ENCODE assay signal across 8 cellular contexts in genomic region chr6:30820196-30820595, GRCh38.
DNase-seq lines count a peak whose midpoint lies in the region; ATAC-seq and TF ChIP-seq lines count a peak whose summit lies in the region.
"Had no signal": no experiment of that assay in that cellular context is flagged by ENCODE, and none has a peak within 500 bp of the region (broad histone marks: within the 10 kb centered on the region; RNA-seq: fewer than 3 reads in every experiment).

No MANE protein-coding gene starts in this region.

- intact Hi-C loops in activated T-helper 2 cell treated with anti-CD3 and anti-CD28 coated beads, Interferon-gamma antibody, Interleukin-2, Interleukin-4, amounts not matched to agents 10 μg/mL and 5 μg/mL and 100 μg/mL, durations not matched to agents 14 hours and 24 hours and 36 hours (cut with micrococcal nuclease), result no loop called here
- intact Hi-C loops in left ventricle myocardium superior (cut with micrococcal nuclease), result loop anchor here (10.0 kb wide), 2 partner anchors 75 to 335 kb away; partner anchors contain the start of genes FLOT1, HLA-E and IER3

- no peak; the same call in none of the 2 replicates for TF ChIP-seq CTCF in HFFc6 (IDR thresholded peaks at IDR 0.05)

- H3K9me3 Mint-ChIP-seq in HFFc6, result no peaks in the 10 kb centered on the region
- peaks cover 4% of the 10 kb centered on the region for H3K9me3 Mint-ChIP-seq in activated T-helper 2 cell treated with anti-CD3 and anti-CD28 coated beads, Interferon-gamma antibody, Interleukin-2, Interleukin-4, amounts not matched to agents 10 μg/mL and 5 μg/mL and 100 μg/mL, durations not matched to agents 14 hours and 24 hours and 36 hours

- ATAC-seq in left ventricle myocardium superior (peak; percentile 84), GM18511 (IDR thresholded peaks at IDR 0.05; ENCODE audit: unreplicated experiment) (no peak)

- H3K4me3 Mint-ChIP-seq in HFFc6, result no peak overlapping the region
- H3K4me3 Mint-ChIP-seq in activated T-helper 2 cell treated with anti-CD3 and anti-CD28 coated beads, Interferon-gamma antibody, Interleukin-2, Interleukin-4, amounts not matched to agents 10 μg/mL and 5 μg/mL and 100 μg/mL, durations not matched to agents 14 hours and 24 hours and 36 hours (ENCODE audit: low read depth), result no peak overlapping the region

- DNase-seq in HFFc6 (peak; percentile 74), left ventricle myocardium superior (peak; percentile 49), stromal cell of bone marrow (ENCODE audit: low read depth) (peak; percentile 81), substantia nigra (lab: John Stamatoyannopoulos, UW) (no peak), GM19240 (ENCODE audit: insufficient read length, low spot score) (no peak)
- DNase-seq in activated T-helper 2 cell treated with anti-CD3 and anti-CD28 coated beads, Interferon-gamma antibody, Interleukin-2, Interleukin-4, amounts not matched to agents 10 μg/mL and 5 μg/mL and 100 μg/mL, durations not matched to agents 14 hours and 24 hours and 36 hours (ENCODE audit: low spot score), result no peak
- DNase-seq: NCI-H2029 had no signal

- H3K4me1 Mint-ChIP-seq in HFFc6 (ENCODE audit: low read depth), result peaks cover 64% of the 10 kb centered on the region
- H3K4me1 Mint-ChIP-seq in activated T-helper 2 cell treated with anti-CD3 and anti-CD28 coated beads, Interferon-gamma antibody, Interleukin-2, Interleukin-4, amounts not matched to agents 10 μg/mL and 5 μg/mL and 100 μg/mL, durations not matched to agents 14 hours and 24 hours and 36 hours (ENCODE audit: low read depth), result peaks cover 58% of the 10 kb centered on the region

- no peak overlapping the region for H3K27ac ChIP-seq in substantia nigra (ENCODE audit: low read depth, low read length, poor library complexity, severe bottlenecking)

- 0 out of 2 replicates have a peak, but pooled peaks cover 5% of the 10 kb centered on the region for H3K36me3 Mint-ChIP-seq in HFFc6 (ENCODE audit: low read depth)
- H3K36me3 Mint-ChIP-seq in activated T-helper 2 cell treated with anti-CD3 and anti-CD28 coated beads, Interferon-gamma antibody, Interleukin-2, Interleukin-4, amounts not matched to agents 10 μg/mL and 5 μg/mL and 100 μg/mL, durations not matched to agents 14 hours and 24 hours and 36 hours (ENCODE audit: low read depth), result peaks cover 53% of the 10 kb centered on the region

- peaks cover 2% of the 10 kb centered on the region; the same call in 1 of the 2 replicates for H3K27me3 Mint-ChIP-seq in HFFc6 (ENCODE audit: insufficient read depth)
- H3K27me3 Mint-ChIP-seq in activated T-helper 2 cell treated with anti-CD3 and anti-CD28 coated beads, Interferon-gamma antibody, Interleukin-2, Interleukin-4, amounts not matched to agents 10 μg/mL and 5 μg/mL and 100 μg/mL, durations not matched to agents 14 hours and 24 hours and 36 hours (ENCODE audit: low read depth), result no peaks in the 10 kb centered on the region

- H3K27ac Mint-ChIP-seq in HFFc6, result peak overlapping the region; percentile 88
- H3K27ac Mint-ChIP-seq in activated T-helper 2 cell treated with anti-CD3 and anti-CD28 coated beads, Interferon-gamma antibody, Interleukin-2, Interleukin-4, amounts not matched to agents 10 μg/mL and 5 μg/mL and 100 μg/mL, durations not matched to agents 14 hours and 24 hours and 36 hours, result peak overlapping the region; percentile 95

Comparison
In these comparisons a context has a peak if more than half of its experiments do, and no peak if none do; other contexts are left out.
1. DNase-seq: peak in HFFc6 (single experiment), left ventricle myocardium superior (single experiment) and stromal cell of bone marrow (single experiment); none in activated T-helper 2 cell treated with anti-CD3 and anti-CD28 coated beads, Interferon-gamma antibody, Interleukin-2, Interleukin-4, amounts not matched to agents 10 μg/mL and 5 μg/mL and 100 μg/mL, durations not matched to agents 14 hours and 24 hours and 36 hours (single experiment), substantia nigra (0 of 49) and GM19240 (single experiment).